In the genomic region with DNA sequence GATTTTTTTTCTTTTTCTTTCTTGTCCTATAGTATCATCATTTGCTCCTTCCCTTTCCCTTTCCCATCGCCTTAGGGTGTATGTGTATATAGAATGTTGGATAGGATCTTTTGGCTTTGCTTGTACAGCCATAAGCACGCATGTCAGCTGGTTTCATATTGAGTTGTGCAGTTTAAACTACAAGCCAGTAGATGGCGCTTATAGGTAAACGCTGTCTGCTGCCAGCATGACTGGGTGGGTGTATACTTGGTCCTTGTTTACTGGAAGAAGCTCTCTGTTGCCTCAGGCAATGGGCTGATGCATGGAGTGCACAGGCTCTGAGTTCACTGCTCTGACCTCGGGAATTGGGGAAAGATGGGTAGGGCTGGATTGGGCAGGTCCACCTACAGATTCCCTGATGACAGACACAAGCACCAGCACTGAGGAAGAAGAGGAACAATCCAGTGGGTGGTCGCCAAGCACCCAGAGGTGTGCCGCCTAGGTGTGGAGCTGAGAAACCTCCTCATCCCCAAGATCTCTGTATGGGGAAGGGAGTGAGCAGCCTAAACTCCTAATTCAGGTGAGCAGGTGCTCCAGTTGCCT, we compare ENCODE assay signal across 8 cellular contexts.
DNase-seq lines count a peak whose midpoint lies in the region; ATAC-seq, FAIRE-seq and TF ChIP-seq lines count a peak whose summit lies in the region.

No MANE protein-coding gene starts in this region.

- no peak overlapping the region for H3K4me3 Mint-ChIP-seq in CD8-positive, alpha-beta memory T cell

- no peaks in the 10 kb centered on the region for H3K79me2 ChIP-seq in endothelial cell of umbilical vein (ENCODE audit: control insufficient read depth, insufficient read depth, low read length)

- no TSS peak for BruUV-seq in endothelial cell of umbilical vein (replicated peaks; lab: Mats Ljungman, UMichigan)

- peak; percentile 79 for ATAC-seq in GM18873 (IDR thresholded peaks at IDR 0.05; ENCODE audit: low FRiP score, unreplicated experiment)
- peak; percentile 81 for ATAC-seq in HG03097 (IDR thresholded peaks at IDR 0.05; ENCODE audit: low FRiP score, unreplicated experiment)

- peak; percentile 33 to 45 for TF ChIP-seq CTCF in endothelial cell of umbilical vein (IDR thresholded peaks at IDR 0.05; ENCODE audit: extremely low read depth in 1 of 2, insufficient read depth in 1 of 2, low read depth in 1 of 2, low read length in 2 of 2)
- TF ChIP-seq CTCF in spleen (IDR thresholded peaks at IDR 0.05 in 8 of 11, conservative IDR thresholded peaks at IDR 0.05 in 3 of 11) = peak in 3 of 11 experiments; percentile 9 to 25 (median 21)

- dilution Hi-C loops in endothelial cell of umbilical vein (cut with MboI; ENCODE audit: extremely low pct_ligation_motif_present, low sequenced_read_pairs) = no loop called here

- H4K20me1 ChIP-seq in endothelial cell of umbilical vein (replicated peaks; ENCODE audit: control insufficient read depth, extremely low read depth, insufficient read depth, low read length) = no peaks in the 10 kb centered on the region

- H3K27me3 ChIP-seq in endothelial cell of umbilical vein (ENCODE audit: control insufficient read depth in 2 of 2, insufficient read depth in 2 of 2, low read length in 2 of 2) (no peaks in the 10 kb centered on the region), spleen (replicated peaks in 1 of 7) (no peaks in the 10 kb centered on the region)
- no peaks in the 10 kb centered on the region for H3K27me3 ChIP-seq in CD8-positive, alpha-beta memory T cell (ENCODE audit: insufficient read depth, low read length, poor library complexity, severe bottlenecking)

- H3K9ac ChIP-seq in endothelial cell of umbilical vein (replicated peaks; ENCODE audit: extremely low read depth, insufficient read depth, low read length) = no peak overlapping the region

- H3K4me2 ChIP-seq in endothelial cell of umbilical vein (ENCODE audit: insufficient read depth, low read length) = no peak overlapping the region

- no peak overlapping the region for H3K27ac Mint-ChIP-seq in CD8-positive, alpha-beta memory T cell

- H3K36me3 ChIP-seq in endothelial cell of umbilical vein (ENCODE audit: control insufficient read depth in 2 of 2, extremely low read depth in 1 of 2, insufficient read depth in 2 of 2, low read length in 2 of 2) = no peaks in the 10 kb centered on the region
- H3K36me3 ChIP-seq in spleen = no peaks in the 10 kb centered on the region
- no peaks in the 10 kb centered on the region for H3K36me3 ChIP-seq in CD8-positive, alpha-beta memory T cell (ENCODE audit: insufficient read depth, low read length)

- H3K36me3 Mint-ChIP-seq in CD8-positive, alpha-beta memory T cell = no peaks in the 10 kb centered on the region

- H2AFZ ChIP-seq in endothelial cell of umbilical vein (ENCODE audit: low read depth, low read length) = no peak overlapping the region

- no peak for TF ChIP-seq POLR2A in endothelial cell of umbilical vein (IDR thresholded peaks at IDR 0.05; ENCODE audit: low read depth, low read length)
- no peak for TF ChIP-seq POLR2A in spleen (IDR thresholded peaks at IDR 0.05)

- H3K27ac ChIP-seq in endothelial cell of umbilical vein (ENCODE audit: insufficient read depth, low read depth, low read length) (no peak overlapping the region), spleen (no peak overlapping the region)
- H3K27ac ChIP-seq in CD8-positive, alpha-beta memory T cell (ENCODE audit: low read depth, low read length) = no peak overlapping the region

- peaks cover 4 to 16% (median 9%) of the 10 kb centered on the region in 5 donors for H3K9me3 Mint-ChIP-seq in CD8-positive, alpha-beta memory T cell

- POLR2A ChIA-PET in endothelial cell of umbilical vein (lab: Charles Lee) = no interaction called here
- POLR2A ChIA-PET in CD8-positive, alpha-beta memory T cell (lab: Charles Lee) = no interaction called here

- intact Hi-C loops in endothelial cell of umbilical vein (cut with micrococcal nuclease) (no loop called here), spleen (cut with DNase I; ENCODE audit: low total_unique reads) (no loop called here)

- H3K4me1 ChIP-seq in endothelial cell of umbilical vein (ENCODE audit: control insufficient read depth, extremely low read depth, insufficient read depth, low read length) = no peaks in the 10 kb centered on the region
- H3K4me1 ChIP-seq in spleen = no peaks in the 10 kb centered on the region
- no peaks in the 10 kb centered on the region for H3K4me1 ChIP-seq in CD8-positive, alpha-beta memory T cell (ENCODE audit: insufficient read depth, low read length)

- no peak overlapping the region for H3K4me3 ChIP-seq in endothelial cell of umbilical vein (replicated peaks in 1 of 3; ENCODE audit: insufficient read depth in 1 of 3, low read depth in 1 of 3, low read length in 3 of 3)
- no peak overlapping the region for H3K4me3 ChIP-seq in spleen
- no peak overlapping the region for H3K4me3 ChIP-seq in CD8-positive, alpha-beta memory T cell (ENCODE audit: low read length)

- no peak for FAIRE-seq in endothelial cell of umbilical vein (lab: Jason Lieb, UNC)

- WGBS in spleen, 5 donors = 44 to 51% (median 48%) methylated on average over 7 of the region's 7 CpGs

- peak; percentile 24 for DNase-seq in COLO829 (ENCODE audit: low spot score)
- DNase-seq in NCI-H82 (lab: John Stamatoyannopoulos, UW) = peak; percentile 54
- DNase-seq in endothelial cell of umbilical vein (ENCODE audit: low read depth, low spot score) = peak; percentile 5
- peak; percentile 46 for DNase-seq in spleen
- no peak for DNase-seq in CD8-positive, alpha-beta memory T cell
- DNase-seq in cerebellar nuclear complex (lab: John Stamatoyannopoulos, UW) = no peak

- CTCF ChIA-PET in endothelial cell of umbilical vein (lab: Charles Lee) = interaction anchor here (1.1 kb wide), 1 partner anchor 19 kb away, joined by 3 read pairs; no protein-coding TSS in a partner anchor
- CTCF ChIA-PET in CD8-positive, alpha-beta memory T cell (lab: Charles Lee) = no interaction called here

- H3K9me1 ChIP-seq in endothelial cell of umbilical vein (replicated peaks; ENCODE audit: control insufficient read depth, extremely low read depth, insufficient read depth, low read length) = no peaks in the 10 kb centered on the region

- no peaks in the 10 kb centered on the region for H3K4me1 Mint-ChIP-seq in CD8-positive, alpha-beta memory T cell

- H3K9me3 ChIP-seq in endothelial cell of umbilical vein (replicated peaks; ENCODE audit: control insufficient read depth, insufficient read depth, low read length) (no peaks in the 10 kb centered on the region), spleen (no peaks in the 10 kb centered on the region)
- no peaks in the 10 kb centered on the region for H3K9me3 ChIP-seq in CD8-positive, alpha-beta memory T cell (ENCODE audit: low read length)

- H3K27me3 Mint-ChIP-seq in CD8-positive, alpha-beta memory T cell = no peaks in the 10 kb centered on the region

TF ChIP-seq in endothelial cell of umbilical vein, 7 proteins besides CTCF, POLR2A, EP300 and RAD21:
- no peak for TF ChIP-seq JUN (IDR thresholded peaks at IDR 0.05; ENCODE audit: borderline replicate concordance, insufficient read depth, insufficient read length, low read depth)
- TF ChIP-seq GATA2 (IDR thresholded peaks at IDR 0.05; ENCODE audit: insufficient read depth, insufficient read length, low read depth, low read length) = no peak
- TF ChIP-seq POLR2AphosphoS5 (IDR thresholded peaks at IDR 0.05; ENCODE audit: insufficient read depth, low read depth, low read length) = no peak
- no peak for TF ChIP-seq EZH2 (IDR thresholded peaks at IDR 0.05; ENCODE audit: borderline replicate concordance, low read depth, low read length, severe bottlenecking)
- TF ChIP-seq MAX (IDR thresholded peaks at IDR 0.05; ENCODE audit: insufficient read depth, insufficient read length) = no peak
- no peak for TF ChIP-seq FOS (IDR thresholded peaks at IDR 0.05; ENCODE audit: borderline replicate concordance, insufficient read depth, low read length)
- TF ChIP-seq MYC (IDR thresholded peaks at IDR 0.05; ENCODE audit: low read depth, low read length) = no peak

Comparison
In these comparisons a context has a peak if more than half of its experiments do, and no peak if none do; other contexts are left out.
1. DNase-seq: peak in COLO829 (single experiment), NCI-H82 (single experiment), endothelial cell of umbilical vein (single experiment) and spleen (single experiment); none in CD8-positive, alpha-beta memory T cell (0 of 5) and cerebellar nuclear complex (0 of 2).